In the genomic region with DNA sequence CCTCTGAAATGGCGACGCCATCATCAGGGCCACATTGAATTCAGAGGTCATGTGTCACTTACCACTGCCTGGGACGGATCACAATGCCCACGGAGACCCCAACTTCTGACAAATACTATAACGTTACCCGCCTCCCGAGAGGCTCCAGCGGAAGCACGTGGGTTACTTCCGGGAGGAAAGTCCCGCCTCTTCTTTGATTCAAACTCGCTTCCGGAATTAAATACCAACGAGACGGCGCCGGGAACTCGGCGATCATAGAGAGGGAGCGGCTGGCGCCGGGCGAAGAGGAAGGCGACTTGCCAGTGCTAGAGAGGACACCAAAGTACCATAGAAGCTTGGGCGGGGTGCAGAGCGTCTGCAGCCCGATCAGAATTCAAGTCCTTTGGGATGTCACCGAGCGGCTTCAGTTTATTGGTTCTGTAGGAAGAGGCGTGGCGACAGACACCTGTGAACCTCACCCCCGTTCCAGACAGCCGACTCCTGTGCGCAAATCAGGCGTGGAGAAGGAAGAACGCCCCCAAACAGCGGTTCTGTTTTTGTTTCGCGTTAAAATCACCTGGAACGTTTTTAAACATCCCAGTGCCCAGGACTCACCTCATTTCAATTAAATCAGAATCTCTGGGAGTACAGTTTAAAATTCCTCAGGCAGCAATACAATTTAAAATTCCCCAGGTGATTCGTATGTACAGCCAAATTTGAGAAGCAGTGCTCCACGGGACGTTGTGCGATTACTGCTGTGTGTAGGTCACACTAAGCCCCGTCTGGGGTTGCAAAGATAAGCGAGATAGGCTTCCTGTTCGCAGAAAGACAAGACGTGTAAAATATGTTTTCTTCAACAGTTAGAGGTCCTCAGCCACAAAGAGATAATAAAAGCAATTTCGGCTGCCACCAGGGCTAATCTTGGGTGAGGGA, we compare ENCODE assay signal across 8 cellular contexts. TPM values are rescaled to one million over a fixed set of nuclear protein-coding genes. Genes with fewer than 3 reads are reported as not detected.
DNase-seq lines count a peak whose midpoint lies in the region; ATAC-seq, FAIRE-seq and TF ChIP-seq lines count a peak whose summit lies in the region.

A gene with protein sequence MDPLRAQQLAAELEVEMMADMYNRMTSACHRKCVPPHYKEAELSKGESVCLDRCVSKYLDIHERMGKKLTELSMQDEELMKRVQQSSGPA (minus strand): TSS at position 159 of the 912 bp plus-strand sequence. CDS start 565 bp downstream, outside the sequence.

- TF ChIP-seq CTCF in astrocyte (IDR thresholded peaks at IDR 0.05; ENCODE audit: insufficient read depth, low read depth, low read length) (no peak), uterus (IDR thresholded peaks at IDR 0.05) (peak in 1 of 4 experiments; percentile 24)

- H3K27me3 ChIP-seq in astrocyte (ENCODE audit: insufficient read depth, low read length): peaks cover 2% of the 10 kb centered on the region
- H3K27me3 ChIP-seq in right cardiac atrium (ENCODE audit: control insufficient read depth, insufficient read depth): no peaks in the 10 kb centered on the region
- H3K27me3 ChIP-seq in uterus: no peaks in the 10 kb centered on the region

- peak; percentile 71 for TF ChIP-seq POLR2A in GM18505 (IDR thresholded peaks at IDR 0.05; ENCODE audit: borderline replicate concordance, extremely low read depth, insufficient read depth, insufficient read length)
- peak; percentile 34 to 66 for TF ChIP-seq POLR2A in uterus (IDR thresholded peaks at IDR 0.05)

- peaks cover 12% of the 10 kb centered on the region for H4K20me1 ChIP-seq in astrocyte (ENCODE audit: insufficient read depth, low read length)

- peak within 1 kb of the TSS; percentile 99 for H2AFZ ChIP-seq in astrocyte (ENCODE audit: low read depth, low read length)

- DNase-seq in NCI-H2029 (lab: John Stamatoyannopoulos, UW) (peak; percentile 99), T-helper 22 cell (ENCODE audit: low read depth) (peak; percentile 92), astrocyte (ENCODE audit: low read depth) (peak; percentile 95), right cardiac atrium (peak; percentile 95 to 98 (median 97)), pulmonary artery endothelial cell (ENCODE audit: low read depth, low spot score) (peak; percentile 84), uterus (peak; percentile 93 to 95)

- peak; percentile 47 for FAIRE-seq in astrocyte (lab: Jason Lieb, UNC)

- no peaks in the 10 kb centered on the region for H3K27me3 Mint-ChIP-seq in astrocyte (ENCODE audit: low read depth, unreplicated experiment)

- under 1% methylated on average over 49 of the region's 49 CpGs for WGBS in right cardiac atrium

- H3K9me3 Mint-ChIP-seq in astrocyte (ENCODE audit: unreplicated experiment): no peaks in the 10 kb centered on the region

- no peaks in the 10 kb centered on the region for H3K4me1 Mint-ChIP-seq in astrocyte (ENCODE audit: low read depth, unreplicated experiment)

- H3K4me3 Mint-ChIP-seq in astrocyte (ENCODE audit: unreplicated experiment): peak within 1 kb of the TSS; percentile 94

- H3K79me2 ChIP-seq in astrocyte (ENCODE audit: insufficient read depth, low read length): peaks cover 24% of the 10 kb centered on the region

- H3K4me3 ChIP-seq in astrocyte (ENCODE audit: insufficient read depth, low read depth, low read length): peak within 1 kb of the TSS; percentile 97
- H3K4me3 ChIP-seq in right cardiac atrium (ENCODE audit: low read length): peak within 1 kb of the TSS; percentile 97
- H3K4me3 ChIP-seq in uterus: peak within 1 kb of the TSS; percentile 62 to 68

- no peaks in the 10 kb centered on the region for H3K9me3 ChIP-seq in astrocyte (ENCODE audit: insufficient read depth, low read depth, low read length)
- H3K9me3 ChIP-seq in right cardiac atrium (ENCODE audit: control insufficient read depth, low read length): no peaks in the 10 kb centered on the region
- H3K9me3 ChIP-seq in uterus: no peaks in the 10 kb centered on the region

- H3K27ac Mint-ChIP-seq in astrocyte (ENCODE audit: unreplicated experiment): peak within 1 kb of the TSS; percentile 79

- H3K4me1 ChIP-seq in astrocyte (ENCODE audit: insufficient read depth, low read length) (peaks cover 8% of the 10 kb centered on the region), right cardiac atrium (ENCODE audit: control insufficient read depth, insufficient read depth, low read length) (no peaks in the 10 kb centered on the region), uterus (peaks cover 0 to 9% of the 10 kb centered on the region in 2 donors)

- peaks cover 4% of the 10 kb centered on the region for H3K36me3 Mint-ChIP-seq in astrocyte (ENCODE audit: low read depth, unreplicated experiment)

- H3K4me2 ChIP-seq in astrocyte (ENCODE audit: low read length): peak within 1 kb of the TSS; percentile 92

- peak within 1 kb of the TSS; percentile 70 for H3K27ac ChIP-seq in astrocyte (ENCODE audit: low read depth, low read length)
- peak within 1 kb of the TSS; percentile 85 for H3K27ac ChIP-seq in right cardiac atrium (ENCODE audit: low read length)
- H3K27ac ChIP-seq in uterus: peak within 1 kb of the TSS; percentile 59 to 64

- H3K9ac ChIP-seq in astrocyte (ENCODE audit: low read length): peak within 1 kb of the TSS; percentile 90

- ATAC-seq in GM18505 (IDR thresholded peaks at IDR 0.05; ENCODE audit: unreplicated experiment) (peak; percentile 98), HG02973 (IDR thresholded peaks at IDR 0.05; ENCODE audit: unreplicated experiment) (peak; percentile 97), right cardiac atrium (peak; percentile 98)

- intact Hi-C loops in right cardiac atrium (cut with DNase I): no loop called here
- intact Hi-C loops in uterus (cut with DNase I; ENCODE audit: low total_unique reads): no loop called here

- H3K36me3 ChIP-seq in astrocyte (ENCODE audit: insufficient read depth, low read length): peaks cover 3% of the 10 kb centered on the region
- no peaks in the 10 kb centered on the region for H3K36me3 ChIP-seq in uterus

RNA-seq across cellular contexts. Expression of the gene that starts here (rescaled TPM):
- total RNA-seq in astrocyte (56.1 and 60.3 TPM in 2 replicates), right cardiac atrium (10 to 100 TPM; 40.6 to 68.8 (median 50.2) TPM), pulmonary artery endothelial cell (52.2 and 74.4 TPM in 2 replicates), uterus (10 to 100 TPM in 3 of 4 donors, 1 to 10 TPM in 1; 7.7 to 47.4 (median 19.6) TPM)
- polyA plus RNA-seq in right cardiac atrium: 59.2 TPM

Comparison
In these comparisons a context has a peak if more than half of its experiments do, and no peak if none do; other contexts are left out.
1. Peak in every context shown above with its lines: DNase-seq, ATAC-seq, H3K4me3 ChIP-seq and H3K27ac ChIP-seq.